In the genomic region with DNA sequence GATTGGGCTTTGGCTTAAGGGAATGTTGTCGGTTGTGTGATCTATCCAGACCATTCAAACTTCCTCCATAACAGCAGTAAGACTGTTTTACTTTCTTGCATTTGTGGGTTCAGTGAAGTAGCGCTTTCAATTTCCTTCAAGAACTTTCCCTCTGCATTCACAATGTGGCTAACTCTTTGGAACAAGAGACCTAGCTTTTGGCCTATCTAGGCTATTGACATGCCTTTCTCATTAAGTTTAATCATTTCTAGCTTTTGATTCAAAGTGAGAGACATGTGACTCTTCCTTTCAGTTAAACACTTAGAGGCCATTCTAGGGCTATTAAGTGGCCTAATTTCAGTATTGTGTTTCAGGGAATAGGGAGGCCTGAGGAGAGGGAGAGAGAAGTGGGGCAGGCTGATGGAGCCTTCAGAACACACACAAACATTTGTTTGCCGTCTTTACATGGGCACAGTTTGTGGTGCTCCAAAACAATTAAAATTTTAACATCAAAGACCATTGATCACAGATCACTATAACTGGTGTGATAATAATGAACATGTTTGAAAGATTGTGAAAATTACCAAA, we compare ENCODE assay signal across 1 cellular context.
TF ChIP-seq lines count a peak whose summit lies in the region.

No MANE protein-coding gene starts in this region.

TF ChIP-seq in HepG2, 621 proteins besides CTCF, POLR2A, EP300 and RAD21:
- TF ChIP-seq ZKSCAN8 (CRISPR knock-in tag; IDR thresholded peaks at IDR 0.05; ENCODE audit: borderline replicate concordance) = no peak
- no peak for TF ChIP-seq PHB2 (IDR thresholded peaks at IDR 0.05; ENCODE audit: partially characterized antibody)
- TF ChIP-seq TBP (CRISPR knock-in tag; IDR thresholded peaks at IDR 0.05) = no peak
- no peak for TF ChIP-seq ZNF510 (CRISPR knock-in tag; IDR thresholded peaks at IDR 0.05; ENCODE audit: low read depth)
- no peak for TF ChIP-seq SCMH1 (CRISPR knock-in tag; IDR thresholded peaks at IDR 0.05; ENCODE audit: borderline replicate concordance)
- no peak for TF ChIP-seq CENPX (CRISPR knock-in tag; IDR thresholded peaks at IDR 0.05)
- no peak for TF ChIP-seq HDAC1 (CRISPR knock-in tag; IDR thresholded peaks at IDR 0.05)
- no peak for TF ChIP-seq REL (CRISPR knock-in tag; conservative IDR thresholded peaks at IDR 0.05)
- no peak for TF ChIP-seq KDM2A (CRISPR knock-in tag; IDR thresholded peaks at IDR 0.05; ENCODE audit: borderline replicate concordance, low read depth)
- TF ChIP-seq NFATC3 (CRISPR knock-in tag; IDR thresholded peaks at IDR 0.05) = no peak
- TF ChIP-seq ZNF33A (CRISPR knock-in tag; IDR thresholded peaks at IDR 0.05; ENCODE audit: borderline replicate concordance) = no peak
- TF ChIP-seq ZFX (CRISPR knock-in tag; IDR thresholded peaks at IDR 0.05; ENCODE audit: low read depth) = no peak
- TF ChIP-seq TBX3 (IDR thresholded peaks at IDR 0.05; ENCODE audit: borderline replicate concordance) = no peak
- no peak for TF ChIP-seq ZNF143 (CRISPR knock-in tag; IDR thresholded peaks at IDR 0.05)
- no peak for TF ChIP-seq ARID3A (IDR thresholded peaks at IDR 0.05; ENCODE audit: low read depth, low read length)
- no peak for TF ChIP-seq BRF2 (CRISPR knock-in tag; IDR thresholded peaks at IDR 0.05)
- TF ChIP-seq, protein P1, sequence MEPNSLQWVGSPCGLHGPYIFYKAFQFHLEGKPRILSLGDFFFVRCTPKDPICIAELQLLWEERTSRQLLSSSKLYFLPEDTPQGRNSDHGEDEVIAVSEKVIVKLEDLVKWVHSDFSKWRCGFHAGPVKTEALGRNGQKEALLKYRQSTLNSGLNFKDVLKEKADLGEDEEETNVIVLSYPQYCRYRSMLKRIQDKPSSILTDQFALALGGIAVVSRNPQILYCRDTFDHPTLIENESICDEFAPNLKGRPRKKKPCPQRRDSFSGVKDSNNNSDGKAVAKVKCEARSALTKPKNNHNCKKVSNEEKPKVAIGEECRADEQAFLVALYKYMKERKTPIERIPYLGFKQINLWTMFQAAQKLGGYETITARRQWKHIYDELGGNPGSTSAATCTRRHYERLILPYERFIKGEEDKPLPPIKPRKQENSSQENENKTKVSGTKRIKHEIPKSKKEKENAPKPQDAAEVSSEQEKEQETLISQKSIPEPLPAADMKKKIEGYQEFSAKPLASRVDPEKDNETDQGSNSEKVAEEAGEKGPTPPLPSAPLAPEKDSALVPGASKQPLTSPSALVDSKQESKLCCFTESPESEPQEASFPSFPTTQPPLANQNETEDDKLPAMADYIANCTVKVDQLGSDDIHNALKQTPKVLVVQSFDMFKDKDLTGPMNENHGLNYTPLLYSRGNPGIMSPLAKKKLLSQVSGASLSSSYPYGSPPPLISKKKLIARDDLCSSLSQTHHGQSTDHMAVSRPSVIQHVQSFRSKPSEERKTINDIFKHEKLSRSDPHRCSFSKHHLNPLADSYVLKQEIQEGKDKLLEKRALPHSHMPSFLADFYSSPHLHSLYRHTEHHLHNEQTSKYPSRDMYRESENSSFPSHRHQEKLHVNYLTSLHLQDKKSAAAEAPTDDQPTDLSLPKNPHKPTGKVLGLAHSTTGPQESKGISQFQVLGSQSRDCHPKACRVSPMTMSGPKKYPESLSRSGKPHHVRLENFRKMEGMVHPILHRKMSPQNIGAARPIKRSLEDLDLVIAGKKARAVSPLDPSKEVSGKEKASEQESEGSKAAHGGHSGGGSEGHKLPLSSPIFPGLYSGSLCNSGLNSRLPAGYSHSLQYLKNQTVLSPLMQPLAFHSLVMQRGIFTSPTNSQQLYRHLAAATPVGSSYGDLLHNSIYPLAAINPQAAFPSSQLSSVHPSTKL (CRISPR knock-in tag; IDR thresholded peaks at IDR 0.05) = no peak
- TF ChIP-seq AKAP8 (CRISPR knock-in tag; IDR thresholded peaks at IDR 0.05) = no peak
- no peak for TF ChIP-seq KDM4B (CRISPR knock-in tag; IDR thresholded peaks at IDR 0.05)
- TF ChIP-seq RBM39 (IDR thresholded peaks at IDR 0.05; ENCODE audit: low read depth, low read length, poor library complexity, severe bottlenecking) = no peak
